9 cellular contexts compared by ENCODE assay signal in genomic region chr20:1324598-1325172, GRCh38. TPM values are rescaled to one million over a fixed set of nuclear protein-coding genes. Genes with fewer than 3 reads are reported as not detected.
DNase-seq lines count a peak whose midpoint lies in the region; ATAC-seq and TF ChIP-seq lines count a peak whose summit lies in the region.
"Had no signal": no experiment of that assay in that cellular context is flagged by ENCODE, and none has a peak within 500 bp of the region (broad histone marks: within the 10 kb centered on the region; RNA-seq: fewer than 3 reads in every experiment).

No MANE protein-coding gene starts in this region.

- H3K27me3 Mint-ChIP-seq in CD8-positive, alpha-beta T cell (ENCODE audit: low read depth): no peaks in the 10 kb centered on the region
- H3K27me3 Mint-ChIP-seq: T-cell had no signal

- H3K27ac ChIP-seq in CD8-positive, alpha-beta T cell (ENCODE audit: low read depth, low read length): peak overlapping the region; percentile 94
- H3K27ac ChIP-seq in mesodermal cell (ENCODE audit: low read depth, low read length, severe bottlenecking): peak overlapping the region; percentile 99

- CTCF ChIA-PET in CD8-positive, alpha-beta T cell (lab: Charles Lee): interaction anchor here (1.2 to 1.9 kb wide), 2 partner anchors 12 to 24 kb away, joined by 5 to 7 read pairs; no protein-coding TSS in a partner anchor
- CTCF ChIA-PET in GM10248 (lab: Yijun Ruan, JAX): interaction anchor here (1.0 to 2.2 kb wide), 5 partner anchors 20 to 142 kb away, joined by 3 to 10 read pairs (median 4); partner anchors contain the start of gene NSFL1C

- H3K9me3 Mint-ChIP-seq in CD8-positive, alpha-beta T cell: no peaks in the 10 kb centered on the region
- H3K9me3 Mint-ChIP-seq: T-cell had no signal

- H3K27me3 ChIP-seq in CD8-positive, alpha-beta T cell (ENCODE audit: insufficient read depth, low read length): no peaks in the 10 kb centered on the region

- H3K9me3 ChIP-seq in CD8-positive, alpha-beta T cell (ENCODE audit: low read length): no peaks in the 10 kb centered on the region
- H3K9me3 ChIP-seq in mesodermal cell (ENCODE audit: control insufficient read depth, low read length): no peaks in the 10 kb centered on the region

- H3K4me3 ChIP-seq in CD8-positive, alpha-beta T cell (ENCODE audit: low read depth, low read length): peak overlapping the region; percentile 81
- H3K4me3 ChIP-seq in cardiac fibroblast (replicated peaks in 1 of 2; ENCODE audit: low read depth in 2 of 2, low read length in 2 of 2): peak overlapping the region; percentile 77 to 78
- peak overlapping the region; percentile 93 for H3K4me3 ChIP-seq in mesodermal cell (ENCODE audit: extremely low read depth, insufficient read depth, low read length, poor library complexity, severe bottlenecking)

- H3K4me3 Mint-ChIP-seq in CD8-positive, alpha-beta T cell: no peak overlapping the region
- H3K4me3 Mint-ChIP-seq: T-cell had no signal

- WGBS in mesodermal cell (ENCODE audit: insufficient coverage in 2 of 2), 2 experiments: 16 to 50% methylated on average over 8 to 15 of the region's 15 CpGs

- POLR2A ChIA-PET in CD8-positive, alpha-beta T cell (lab: Charles Lee): interaction anchor here (1.6 to 1.8 kb wide), 2 partner anchors 12 to 142 kb away, joined by 4 to 6 read pairs; partner anchors contain the start of gene NSFL1C
- POLR2A ChIA-PET in GM10248 (lab: Yijun Ruan, JAX): interaction anchor here (1.3 kb wide), 1 partner anchor 52 kb away, joined by 7 read pairs; no protein-coding TSS in a partner anchor

- peak in 4 of 7 experiments; percentile 38 to 55 (median 47) for DNase-seq in CD8-positive, alpha-beta T cell
- DNase-seq in M059J (ENCODE audit: low read depth): peak; percentile 77
- DNase-seq in cardiac fibroblast (ENCODE audit: low read depth in 2 of 2): peak; percentile 76 to 88
- DNase-seq in GM10248 (ENCODE audit: extremely low spot score): no peak

- peak; percentile 4 for ATAC-seq in CD8-positive, alpha-beta T cell
- no peak for ATAC-seq in HG02588 (IDR thresholded peaks at IDR 0.05; ENCODE audit: unreplicated experiment)
- no peak for ATAC-seq in GM21447 (IDR thresholded peaks at IDR 0.05; ENCODE audit: unreplicated experiment)
- ATAC-seq in GM18870 (IDR thresholded peaks at IDR 0.05; ENCODE audit: unreplicated experiment): no peak

- H3K4me1 Mint-ChIP-seq in CD8-positive, alpha-beta T cell (ENCODE audit: low read depth): peaks cover 13% of the 10 kb centered on the region

- intact Hi-C loops in CD8-positive, alpha-beta T cell (cut with DNase I, micrococcal nuclease): loop anchor here (1.0 to 10.0 kb wide), 10 partner anchors 11 to 490 kb away; partner anchors contain the start of genes FKBP1A (in 2 of the 2), NSFL1C (in 2 of the 2), PSMF1 (in 2 of the 2) and FAM110A (in 1 of the 2)

- no peaks in the 10 kb centered on the region for H3K36me3 ChIP-seq in CD8-positive, alpha-beta T cell (ENCODE audit: insufficient read depth, low read length)
- H3K36me3 ChIP-seq in mesodermal cell (ENCODE audit: control insufficient read depth, insufficient read depth, low read length): peaks cover 12% of the 10 kb centered on the region

- TF ChIP-seq CTCF in CD8-positive, alpha-beta T cell (IDR thresholded peaks at IDR 0.05): no peak
- TF ChIP-seq CTCF in cardiac fibroblast (IDR thresholded peaks at IDR 0.05; ENCODE audit: low read depth, low read length): no peak
- no peak for TF ChIP-seq CTCF in GM10248 (IDR thresholded peaks at IDR 0.05; ENCODE audit: control extremely low read depth, extremely low read depth, low read depth, missing control alignments)

- peaks cover 8% of the 10 kb centered on the region for H3K36me3 Mint-ChIP-seq in CD8-positive, alpha-beta T cell
- H3K36me3 Mint-ChIP-seq: T-cell had no signal

- peaks cover 31% of the 10 kb centered on the region for H3K4me1 ChIP-seq in CD8-positive, alpha-beta T cell (ENCODE audit: insufficient read depth, low read length)
- H3K4me1 ChIP-seq in mesodermal cell (ENCODE audit: control insufficient read depth, insufficient read depth, low read length, poor library complexity, severe bottlenecking): peaks cover 35% of the 10 kb centered on the region

- H3K27ac Mint-ChIP-seq in CD8-positive, alpha-beta T cell: no peak overlapping the region

RNA-seq across cellular contexts. Expression of gene SDCBP2, which starts 4.3 kb away (rescaled TPM):
- total RNA-seq in CD8-positive, alpha-beta T cell: 1 to 10 TPM; 1.2 TPM
- total RNA-seq in M059J (2014; rRNA removed; shearing (Covaris generic)): 3.4 and 3.7 TPM in 2 replicates
- polyA plus RNA-seq in mesodermal cell (2013, experiment 1 of 2): 9.3 TPM
- polyA plus RNA-seq in mesodermal cell (2013, experiment 2 of 2): 5.9 TPM

RNA-seq across cellular contexts. Expression of gene SNPH, which starts 58.6 kb away (rescaled TPM):
- 10 to 100 TPM; 13.6 to 14.4 TPM for total RNA-seq in CD8-positive, alpha-beta T cell
- 4.0 and 9.9 TPM in 2 replicates for total RNA-seq in M059J (2014; rRNA removed; shearing (Covaris generic))
- polyA plus RNA-seq in mesodermal cell (2013, experiment 1 of 2): 6.2 TPM
- polyA plus RNA-seq in mesodermal cell (2013, experiment 2 of 2): 6.0 TPM
